ENCODE assay signal across 11 cellular contexts in the genomic region with DNA sequence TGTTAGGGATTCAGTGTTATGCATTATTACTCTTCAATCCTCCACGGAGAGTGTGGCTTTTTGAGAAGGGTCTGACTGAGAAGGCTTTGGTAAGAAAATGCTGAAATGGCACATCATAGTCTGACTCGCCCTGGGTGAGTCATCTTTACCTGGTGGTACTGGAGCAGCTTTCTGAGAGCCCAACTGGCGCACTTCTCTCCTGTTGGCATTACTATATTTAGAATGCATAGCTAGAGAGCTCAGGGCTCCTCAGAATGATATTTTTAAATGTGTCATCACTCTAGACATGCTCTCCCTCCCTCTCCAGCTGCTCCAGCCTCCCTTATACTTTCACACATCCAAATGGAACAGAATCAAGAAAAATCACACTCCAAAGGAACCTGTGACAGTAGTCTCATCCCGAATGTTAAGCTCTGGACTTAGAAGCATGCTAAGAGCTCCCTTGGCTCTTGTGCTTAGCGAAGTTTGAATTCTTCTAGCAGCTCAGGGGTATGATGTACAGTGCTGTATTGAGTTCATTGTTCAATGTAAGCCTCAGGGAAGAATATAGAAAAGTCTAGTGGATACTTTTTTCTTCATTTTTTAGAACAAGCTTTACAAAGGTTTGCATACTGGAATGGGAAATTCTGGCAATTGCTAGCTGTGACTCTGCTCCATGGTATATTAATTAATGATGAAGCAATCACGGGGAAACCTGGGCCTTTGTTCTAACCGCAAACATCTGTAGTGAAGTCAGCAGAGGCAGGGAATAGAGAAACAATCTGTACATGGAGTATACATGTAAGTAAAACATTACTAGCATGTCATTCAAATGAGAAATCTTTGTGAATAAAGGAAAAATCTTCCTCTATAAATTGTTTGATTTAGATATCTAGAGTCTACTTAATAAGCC.
DNase-seq lines count a peak whose midpoint lies in the region; ATAC-seq and TF ChIP-seq lines count a peak whose summit lies in the region.
"Had no signal": no experiment of that assay in that cellular context is flagged by ENCODE, and none has a peak within 500 bp of the region (broad histone marks: within the 10 kb centered on the region; RNA-seq: fewer than 3 reads in every experiment).

No MANE protein-coding gene starts in this region.

- H3K9me3 Mint-ChIP-seq in endodermal cell, result peaks cover 7% of the 10 kb centered on the region

- no peaks in the 10 kb centered on the region for H3K36me3 Mint-ChIP-seq in endodermal cell (ENCODE audit: low read depth)

- H3K4me1 Mint-ChIP-seq in endodermal cell, result no peaks in the 10 kb centered on the region

- H3K4me3 Mint-ChIP-seq in endodermal cell, result no peak overlapping the region

- H3K27ac ChIP-seq in endodermal cell (ENCODE audit: low read depth, low read length), result no peak overlapping the region
- H3K27ac ChIP-seq: skin epidermis had no signal

- 74 to 90% methylated on average over 2 to 7 of the region's 7 CpGs for WGBS in endodermal cell (ENCODE audit: insufficient coverage in 1 of 2, insufficient read length in 1 of 2), 2 experiments

- no peaks in the 10 kb centered on the region for H3K36me3 ChIP-seq in endodermal cell (ENCODE audit: control insufficient read depth, insufficient read depth, low read length)

- peaks cover 7% of the 10 kb centered on the region for H3K9me3 ChIP-seq in endodermal cell (ENCODE audit: control insufficient read depth, low read length)

- no peak overlapping the region for H3K9ac ChIP-seq in endodermal cell (ENCODE audit: extremely low read depth, low read length, poor library complexity, severe bottlenecking)

- no peaks in the 10 kb centered on the region for H3K4me1 ChIP-seq in endodermal cell (ENCODE audit: control insufficient read depth, insufficient read depth, low read length)

- H3K4me3 ChIP-seq in endodermal cell (ENCODE audit: low read length), result no peak overlapping the region
- H3K4me3 ChIP-seq: skin epidermis had no signal

- TF ChIP-seq CTCF in endodermal cell (conservative IDR thresholded peaks at IDR 0.05), result no peak

- H3K27ac Mint-ChIP-seq in endodermal cell, result no peak overlapping the region

- DNase-seq in HPDE6-E6E7 (ENCODE audit: extremely low spot score), result peak; percentile 34
- peak; percentile 4 for DNase-seq in RPMI7951 (ENCODE audit: low read depth)
- peak; percentile 42 for DNase-seq in fibroblast of the conjunctiva (ENCODE audit: low read depth)
- DNase-seq in putamen (ENCODE audit: low spot score), result peak; percentile 34
- DNase-seq in endodermal cell, result no peak
- no peak for DNase-seq in NAMALWA (ENCODE audit: low spot score)
- DNase-seq: activated CD4-positive, alpha-beta T cell treated with anti-CD3 and anti-CD28 coated beads for 1 hour; DMS79; SIG-M5 had no signal

- no peaks in the 10 kb centered on the region for H3K27me3 Mint-ChIP-seq in endodermal cell (ENCODE audit: insufficient read depth)

- ATAC-seq in GM21515 (IDR thresholded peaks at IDR 0.05; ENCODE audit: unreplicated experiment), result no peak

- H3K27me3 ChIP-seq in endodermal cell (ENCODE audit: control insufficient read depth, insufficient read depth, low read length, poor library complexity, severe bottlenecking), result no peaks in the 10 kb centered on the region

Comparison
In these comparisons a context has a peak if more than half of its experiments do, and no peak if none do; other contexts are left out.
1. DNase-seq: peak in HPDE6-E6E7 (single experiment), RPMI7951 (single experiment), fibroblast of the conjunctiva (single experiment) and putamen (single experiment); none in endodermal cell (single experiment) and NAMALWA (single experiment).